30 cellular contexts compared by ENCODE assay signal in the genomic region with DNA sequence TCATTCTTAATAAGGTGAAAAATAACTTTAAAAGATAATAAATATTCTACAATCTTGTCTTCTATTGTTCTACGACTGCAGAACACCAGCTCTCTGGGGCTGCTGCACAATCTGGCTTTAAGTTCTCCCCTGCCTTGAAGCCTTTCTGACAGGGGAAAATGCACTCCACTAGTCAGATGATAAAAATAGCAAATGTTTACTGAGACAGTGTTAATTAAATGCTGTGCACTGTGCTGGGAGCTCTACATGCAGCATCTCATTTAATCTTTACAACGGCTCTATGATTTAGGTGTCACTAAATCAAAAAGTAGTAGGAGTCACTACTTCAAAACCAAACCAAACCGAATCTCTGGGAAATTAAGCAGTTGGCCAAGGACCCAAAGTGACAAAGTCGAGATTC.
"Had no signal": no experiment of that assay in that cellular context is flagged by ENCODE, and none has a peak within 500 bp of the region (broad histone marks: within the 10 kb centered on the region; RNA-seq: fewer than 3 reads in every experiment).

No MANE protein-coding gene starts in this region.

- H3K27ac ChIP-seq: left lung, lower lobe of right lung, neural progenitor cell, neutrophil, ovary, skin epidermis, stomach, suprapubic skin, thoracic aorta, uterus had no signal

- H3K9me3 ChIP-seq: left lung, lower lobe of right lung, neutrophil, ovary, stomach, suprapubic skin, thoracic aorta, tibial nerve, uterus had no signal

- H3K4me3 Mint-ChIP-seq: naive thymus-derived CD8-positive, alpha-beta T cell; nephron progenitor cell; neural progenitor cell; stimulated activated naive B cell treated with anti-CD40 and anti-IgM and Interleukin-4, amounts not matched to agents 10 μg/mL and 1 μg/mL and 100 μg/mL, for 72 hours had no signal

- H3K27me3 ChIP-seq: left lung, neural progenitor cell, neutrophil, ovary, stomach, suprapubic skin, tibial nerve, uterus had no signal

- DNase-seq: hippocampal formation; kidney glomerular epithelial cell; left colon; left lung; lower lobe of right lung; mammary epithelial cell; mesenchymal stem cell; naive thymus-derived CD8-positive, alpha-beta T cell; nephron progenitor cell; occipital lobe; ovary; retina; right cardiac atrium; stimulated activated CD4-positive, alpha-beta T cell treated with anti-CD3 and anti-CD28 coated beads, Interleukin-12 subunit alpha, Interleukin-12 subunit beta, amount 100 ng/mL, for 4 hours; stimulated activated CD4-positive, alpha-beta T cell treated with anti-CD3 and anti-CD28 coated beads, Interleukin-15, amount 100 ng/mL, for 24 hours; stimulated activated CD4-positive, alpha-beta T cell treated with anti-CD3 and anti-CD28 coated beads, Interleukin-2, amount 100 ng/mL, for 24 hours; stimulated activated CD4-positive, alpha-beta T cell treated with anti-CD3 and anti-CD28 coated beads, Interleukin-4, amount 100 ng/mL, for 1 hour; stimulated activated naive B cell treated with anti-CD40 and anti-IgM and Interleukin-4, amounts not matched to agents 10 μg/mL and 1 μg/mL and 100 μg/mL, for 72 hours; stimulated activated naive CD8-positive, alpha-beta T cell treated with anti-CD3 and anti-CD28 coated beads, Interleukin-15, Interleukin-2, amounts not matched to agents 100 U/mL and 50 U/mL, for 24 hours; stomach; uterus had no signal

- ATAC-seq: left colon; left lung; lower lobe of right lung; naive thymus-derived CD8-positive, alpha-beta T cell; sciatic nerve; stimulated activated naive B cell treated with anti-CD40 and anti-IgM and Interleukin-4, amounts not matched to agents 10 μg/mL and 1 μg/mL and 100 μg/mL, for 72 hours; stimulated activated naive CD8-positive, alpha-beta T cell treated with anti-CD3 and anti-CD28 coated beads, Interleukin-15, Interleukin-2, amounts not matched to agents 100 U/mL and 50 U/mL, for 24 hours had no signal

- H3K36me3 Mint-ChIP-seq: neural progenitor cell; stimulated activated naive B cell treated with anti-CD40 and anti-IgM and Interleukin-4, amounts not matched to agents 10 μg/mL and 1 μg/mL and 100 μg/mL, for 72 hours had no signal

- H3K27ac Mint-ChIP-seq: naive thymus-derived CD8-positive, alpha-beta T cell; progenitor cell of endocrine pancreas; stimulated activated naive B cell treated with anti-CD40 and anti-IgM and Interleukin-4, amounts not matched to agents 10 μg/mL and 1 μg/mL and 100 μg/mL, for 72 hours; type B pancreatic cell had no signal

- H3K4me3 ChIP-seq: left lung, lower lobe of right lung, neural progenitor cell, ovary, skin epidermis, stomach, suprapubic skin, thoracic aorta, tibial nerve, uterus had no signal

- H3K4me1 Mint-ChIP-seq: naive thymus-derived CD8-positive, alpha-beta T cell; stimulated activated naive B cell treated with anti-CD40 and anti-IgM and Interleukin-4, amounts not matched to agents 10 μg/mL and 1 μg/mL and 100 μg/mL, for 72 hours had no signal

- H3K4me1 ChIP-seq: left lung, lower lobe of right lung had no signal

- H3K36me3 ChIP-seq: left lung, lower lobe of right lung, neural progenitor cell, neutrophil, ovary, stomach, suprapubic skin, thoracic aorta, tibial nerve, uterus had no signal

- H3K9me3 Mint-ChIP-seq: nephron progenitor cell, neural progenitor cell, type B pancreatic cell had no signal
